ENCODE assay signal across 1 cellular context in the genomic region with DNA sequence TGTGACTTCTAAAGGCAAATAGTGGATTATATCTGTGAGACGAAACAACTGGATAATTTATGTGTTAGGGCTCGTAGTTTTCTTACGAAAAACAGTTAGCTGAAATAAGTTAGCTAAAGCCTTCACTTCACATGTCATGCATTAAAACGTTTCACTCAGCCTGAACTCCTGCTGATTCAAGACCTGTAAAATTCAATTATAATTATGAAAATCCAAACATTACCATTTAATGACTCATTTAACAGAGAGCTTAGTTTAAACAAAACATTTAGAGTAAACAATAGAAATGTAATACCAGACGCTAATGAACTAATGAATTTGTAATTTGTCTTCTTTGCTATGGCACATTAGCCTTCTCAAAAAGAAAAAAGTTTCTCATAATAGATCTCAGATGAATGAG.
TF ChIP-seq lines count a peak whose summit lies in the region.

No MANE protein-coding gene starts in this region.

TF ChIP-seq in HEK293, 187 proteins besides CTCF, POLR2A, EP300 and RAD21 (continued from another document):
- TF ChIP-seq, protein P1, sequence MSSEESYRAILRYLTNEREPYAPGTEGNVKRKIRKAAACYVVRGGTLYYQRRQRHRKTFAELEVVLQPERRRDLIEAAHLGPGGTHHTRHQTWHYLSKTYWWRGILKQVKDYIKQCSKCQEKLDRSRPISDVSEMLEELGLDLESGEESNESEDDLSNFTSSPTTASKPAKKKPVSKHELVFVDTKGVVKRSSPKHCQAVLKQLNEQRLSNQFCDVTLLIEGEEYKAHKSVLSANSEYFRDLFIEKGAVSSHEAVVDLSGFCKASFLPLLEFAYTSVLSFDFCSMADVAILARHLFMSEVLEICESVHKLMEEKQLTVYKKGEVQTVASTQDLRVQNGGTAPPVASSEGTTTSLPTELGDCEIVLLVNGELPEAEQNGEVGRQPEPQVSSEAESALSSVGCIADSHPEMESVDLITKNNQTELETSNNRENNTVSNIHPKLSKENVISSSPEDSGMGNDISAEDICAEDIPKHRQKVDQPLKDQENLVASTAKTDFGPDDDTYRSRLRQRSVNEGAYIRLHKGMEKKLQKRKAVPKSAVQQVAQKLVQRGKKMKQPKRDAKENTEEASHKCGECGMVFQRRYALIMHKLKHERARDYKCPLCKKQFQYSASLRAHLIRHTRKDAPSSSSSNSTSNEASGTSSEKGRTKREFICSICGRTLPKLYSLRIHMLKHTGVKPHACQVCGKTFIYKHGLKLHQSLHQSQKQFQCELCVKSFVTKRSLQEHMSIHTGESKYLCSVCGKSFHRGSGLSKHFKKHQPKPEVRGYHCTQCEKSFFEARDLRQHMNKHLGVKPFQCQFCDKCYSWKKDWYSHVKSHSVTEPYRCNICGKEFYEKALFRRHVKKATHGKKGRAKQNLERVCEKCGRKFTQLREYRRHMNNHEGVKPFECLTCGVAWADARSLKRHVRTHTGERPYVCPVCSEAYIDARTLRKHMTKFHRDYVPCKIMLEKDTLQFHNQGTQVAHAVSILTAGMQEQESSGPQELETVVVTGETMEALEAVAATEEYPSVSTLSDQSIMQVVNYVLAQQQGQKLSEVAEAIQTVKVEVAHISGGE (tag by site-specific recombination; conservative IDR thresholded peaks at IDR 0.05; ENCODE audit: low read depth): no peak
- no peak for TF ChIP-seq ZNF544 (tag by site-specific recombination; IDR thresholded peaks at IDR 0.05)
- no peak for TF ChIP-seq SCRT1 (tag by site-specific recombination; IDR thresholded peaks at IDR 0.05; ENCODE audit: borderline replicate concordance)
- no peak; the same call in 1 of the 2 replicates for TF ChIP-seq ZNF366 (tag by site-specific recombination; conservative IDR thresholded peaks at IDR 0.05)
- peak; percentile 77; the same call in 1 of the 2 replicates for TF ChIP-seq OSR2 (tag by site-specific recombination; IDR thresholded peaks at IDR 0.05)
- TF ChIP-seq, protein P2, sequence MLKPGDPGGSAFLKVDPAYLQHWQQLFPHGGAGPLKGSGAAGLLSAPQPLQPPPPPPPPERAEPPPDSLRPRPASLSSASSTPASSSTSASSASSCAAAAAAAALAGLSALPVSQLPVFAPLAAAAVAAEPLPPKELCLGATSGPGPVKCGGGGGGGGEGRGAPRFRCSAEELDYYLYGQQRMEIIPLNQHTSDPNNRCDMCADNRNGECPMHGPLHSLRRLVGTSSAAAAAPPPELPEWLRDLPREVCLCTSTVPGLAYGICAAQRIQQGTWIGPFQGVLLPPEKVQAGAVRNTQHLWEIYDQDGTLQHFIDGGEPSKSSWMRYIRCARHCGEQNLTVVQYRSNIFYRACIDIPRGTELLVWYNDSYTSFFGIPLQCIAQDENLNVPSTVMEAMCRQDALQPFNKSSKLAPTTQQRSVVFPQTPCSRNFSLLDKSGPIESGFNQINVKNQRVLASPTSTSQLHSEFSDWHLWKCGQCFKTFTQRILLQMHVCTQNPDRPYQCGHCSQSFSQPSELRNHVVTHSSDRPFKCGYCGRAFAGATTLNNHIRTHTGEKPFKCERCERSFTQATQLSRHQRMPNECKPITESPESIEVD (tag by site-specific recombination; IDR thresholded peaks at IDR 0.05): peak; percentile 80
- TF ChIP-seq, protein P3, sequence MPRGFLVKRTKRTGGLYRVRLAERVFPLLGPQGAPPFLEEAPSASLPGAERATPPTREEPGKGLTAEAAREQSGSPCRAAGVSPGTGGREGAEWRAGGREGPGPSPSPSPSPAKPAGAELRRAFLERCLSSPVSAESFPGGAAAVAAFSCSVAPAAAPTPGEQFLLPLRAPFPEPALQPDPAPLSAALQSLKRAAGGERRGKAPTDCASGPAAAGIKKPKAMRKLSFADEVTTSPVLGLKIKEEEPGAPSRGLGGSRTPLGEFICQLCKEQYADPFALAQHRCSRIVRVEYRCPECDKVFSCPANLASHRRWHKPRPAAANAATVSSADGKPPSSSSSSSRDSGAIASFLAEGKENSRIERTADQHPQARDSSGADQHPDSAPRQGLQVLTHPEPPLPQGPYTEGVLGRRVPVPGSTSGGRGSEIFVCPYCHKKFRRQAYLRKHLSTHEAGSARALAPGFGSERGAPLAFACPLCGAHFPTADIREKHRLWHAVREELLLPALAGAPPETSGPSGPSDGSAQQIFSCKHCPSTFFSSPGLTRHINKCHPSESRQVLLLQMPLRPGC (tag by site-specific recombination; IDR thresholded peaks at IDR 0.05): no peak
- TF ChIP-seq, protein P4, sequence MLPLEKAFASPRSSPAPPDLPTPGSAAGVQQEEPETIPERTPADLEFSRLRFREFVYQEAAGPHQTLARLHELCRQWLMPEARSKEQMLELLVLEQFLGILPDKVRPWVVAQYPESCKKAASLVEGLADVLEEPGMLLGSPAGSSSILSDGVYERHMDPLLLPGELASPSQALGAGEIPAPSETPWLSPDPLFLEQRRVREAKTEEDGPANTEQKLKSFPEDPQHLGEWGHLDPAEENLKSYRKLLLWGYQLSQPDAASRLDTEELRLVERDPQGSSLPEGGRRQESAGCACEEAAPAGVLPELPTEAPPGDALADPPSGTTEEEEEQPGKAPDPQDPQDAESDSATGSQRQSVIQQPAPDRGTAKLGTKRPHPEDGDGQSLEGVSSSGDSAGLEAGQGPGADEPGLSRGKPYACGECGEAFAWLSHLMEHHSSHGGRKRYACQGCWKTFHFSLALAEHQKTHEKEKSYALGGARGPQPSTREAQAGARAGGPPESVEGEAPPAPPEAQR (tag by site-specific recombination; IDR thresholded peaks at IDR 0.05): no peak
- no peak for TF ChIP-seq TRIM28 (IDR thresholded peaks at IDR 0.05; ENCODE audit: borderline replicate concordance, low read length)
